In the genomic region with DNA sequence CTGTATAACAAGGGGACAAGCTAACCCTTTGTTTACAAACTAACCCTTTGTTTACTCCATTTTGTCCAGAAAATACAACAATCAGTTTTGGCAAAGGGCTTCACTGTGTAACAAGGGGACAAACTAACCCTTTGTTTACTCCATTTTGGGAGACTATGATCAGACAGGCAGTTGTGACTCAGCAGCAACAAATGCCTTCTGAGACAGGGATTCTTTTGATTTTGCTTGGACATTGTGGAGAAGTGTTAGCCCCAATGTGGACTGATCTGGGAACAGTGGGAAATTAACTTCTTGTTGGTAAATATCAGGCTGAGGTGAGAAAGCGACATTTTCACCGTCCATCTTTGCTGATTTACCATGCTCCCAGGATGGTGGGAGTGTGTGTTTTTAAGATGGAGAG, we compare ENCODE assay signal across 16 cellular contexts. TPM values are rescaled to one million over a fixed set of nuclear protein-coding genes. Genes with fewer than 3 reads are reported as not detected.
DNase-seq lines count a peak whose midpoint lies in the region; ATAC-seq and TF ChIP-seq lines count a peak whose summit lies in the region.
"Had no signal": no experiment of that assay in that cellular context is flagged by ENCODE, and none has a peak within 500 bp of the region (broad histone marks: within the 10 kb centered on the region; RNA-seq: fewer than 3 reads in every experiment).

No MANE protein-coding gene starts in this region.

- DNase-seq in PC-3 (peak; percentile 39), vagina (ENCODE audit: extremely low spot score in 2 of 2) (no peak), superior temporal gyrus (ENCODE audit: extremely low spot score) (no peak)
- DNase-seq: activated naive CD4-positive, alpha-beta T cell treated with anti-CD3 and anti-CD28 coated beads, Interleukin-2, amount 50 U/mL, for 16 hours; CD4-positive, alpha-beta memory T cell; erythroblast; GDM1; midbrain; MM.1S; stimulated activated naive CD8-positive, alpha-beta T cell treated with anti-CD3 and anti-CD28 coated beads, Interleukin-15, Interleukin-2, amounts not matched to agents 100 U/mL and 50 U/mL, for 24 hours had no signal

- H2AFZ ChIP-seq in PC-3 (ENCODE audit: low read length), result peak overlapping the region; percentile 48

- H3K79me2 ChIP-seq in PC-3 (ENCODE audit: low read length), result peaks cover 60% of the 10 kb centered on the region

- no peaks in the 10 kb centered on the region for H4K20me1 ChIP-seq in PC-3 (ENCODE audit: low read length)

- no peaks in the 10 kb centered on the region for H3K9me2 ChIP-seq in PC-3 (replicated peaks; ENCODE audit: low read length)

- intact Hi-C loops in PC-3 (cut with micrococcal nuclease) (no loop called here), vagina (cut with DNase I) (no loop called here)

- H3F3A ChIP-seq in PC-3 (ENCODE audit: low read length, unreplicated experiment), result no peaks in the 10 kb centered on the region

- peak; percentile 51; the same call in 1 of the 2 replicates for ATAC-seq in PC-3
- ATAC-seq in GM19395 (IDR thresholded peaks at IDR 0.05; ENCODE audit: unreplicated experiment), result no peak
- ATAC-seq in GM19455 (IDR thresholded peaks at IDR 0.05; ENCODE audit: unreplicated experiment), result no peak
- ATAC-seq: sciatic nerve; stimulated activated naive CD8-positive, alpha-beta T cell treated with anti-CD3 and anti-CD28 coated beads, Interleukin-15, Interleukin-2, amounts not matched to agents 100 U/mL and 50 U/mL, for 24 hours had no signal

- BruUV-seq in PC-3 (replicated peaks; lab: Mats Ljungman, UMichigan), result no TSS peak

- H3K27me3 ChIP-seq in PC-3 (ENCODE audit: low read length) (no peaks in the 10 kb centered on the region), esophagus (ENCODE audit: control insufficient read depth in 1 of 2, insufficient read depth in 2 of 2, low read length in 2 of 2) (no peaks in the 10 kb centered on the region), muscle layer of duodenum (ENCODE audit: low read depth, low read length) (no peaks in the 10 kb centered on the region), vagina (no peaks in the 10 kb centered on the region)

- H3K9me3 ChIP-seq in PC-3 (ENCODE audit: low read length) (no peaks in the 10 kb centered on the region), esophagus (ENCODE audit: control insufficient read depth in 2 of 2, insufficient read depth in 1 of 2, low read depth in 1 of 2, low read length in 1 of 2) (no peaks in the 10 kb centered on the region), muscle layer of duodenum (ENCODE audit: control insufficient read depth in 1 of 2, low read length in 2 of 2) (no peaks in the 10 kb centered on the region), vagina (no peaks in the 10 kb centered on the region)

- H3K36me3 ChIP-seq in PC-3 (ENCODE audit: low read depth, low read length) (no peaks in the 10 kb centered on the region), esophagus (ENCODE audit: control insufficient read depth in 2 of 2, insufficient read depth in 2 of 2, low read length in 1 of 2) (peaks cover 0 to 1% of the 10 kb centered on the region in 2 donors), muscle layer of duodenum (ENCODE audit: control insufficient read depth in 1 of 2, insufficient read depth in 2 of 2, low read length in 2 of 2) (no peaks in the 10 kb centered on the region), vagina (no peaks in the 10 kb centered on the region)

- peak overlapping the region; percentile 68 for H3K4me2 ChIP-seq in PC-3 (ENCODE audit: low read length)

- WGBS in esophagus, 2 donors, result 58 to 64% methylated on average over 2 of the region's 2 CpGs

- H3K27ac ChIP-seq in PC-3 (ENCODE audit: low read length), result peak overlapping the region; percentile 84
- H3K27ac ChIP-seq in esophagus (ENCODE audit: low read depth in 2 of 2, low read length in 1 of 2), result peak overlapping the region; percentile 84 to 92
- H3K27ac ChIP-seq in muscle layer of duodenum (ENCODE audit: low read length), result peak overlapping the region; percentile 87
- H3K27ac ChIP-seq in vagina, result peak overlapping the region; percentile 80

- TF ChIP-seq CTCF in PC-3 (conservative IDR thresholded peaks at IDR 0.05; ENCODE audit: low read depth, low read length) (no peak), vagina (IDR thresholded peaks at IDR 0.05) (no peak)

- CTCF ChIA-PET in PC-3 (lab: Charles Lee), result no interaction called here

- no peak for TF ChIP-seq POLR2A in vagina (IDR thresholded peaks at IDR 0.05)

- peak overlapping the region; percentile 66 for H3K4me3 ChIP-seq in PC-3 (ENCODE audit: low read length)
- peak overlapping the region; percentile 46 to 91 for H3K4me3 ChIP-seq in esophagus (ENCODE audit: low read depth in 1 of 2, low read length in 2 of 2)
- peak overlapping the region in 1 of 2 donors; percentile 47 for H3K4me3 ChIP-seq in muscle layer of duodenum (ENCODE audit: low read depth in 1 of 2, low read length in 2 of 2)
- H3K4me3 ChIP-seq in vagina, result peak overlapping the region in 1 of 2 donors; percentile 39

- H3K9ac ChIP-seq in PC-3 (ENCODE audit: low read length), result peak overlapping the region; percentile 66

- peaks cover 44% of the 10 kb centered on the region for H3K4me1 ChIP-seq in PC-3 (ENCODE audit: insufficient read depth, low read length)
- H3K4me1 ChIP-seq in esophagus (ENCODE audit: control insufficient read depth in 2 of 2, insufficient read depth in 2 of 2, low read length in 1 of 2), result peaks cover 0 to 6% of the 10 kb centered on the region in 2 donors
- H3K4me1 ChIP-seq in muscle layer of duodenum (ENCODE audit: control insufficient read depth in 1 of 2, insufficient read depth in 2 of 2, low read length in 2 of 2), result no peaks in the 10 kb centered on the region
- H3K4me1 ChIP-seq in vagina, result peaks cover 4% of the 10 kb centered on the region

- POLR2A ChIA-PET in PC-3 (lab: Charles Lee; ENCODE audit: unreplicated experiment), result no interaction called here

RNA-seq across cellular contexts. Expression of a gene that starts 1.0 kb away (rescaled TPM):
- total RNA-seq in PC-3 (2014; rRNA removed) (29.0 and 37.0 TPM in 2 replicates), vagina (121 TPM)
- polyA plus RNA-seq in esophagus, result 100 to 1,000 TPM; 115 to 121 TPM
- total RNA-seq: CD4-positive, alpha-beta memory T cell; H4 had no signal
- polyA plus RNA-seq: CD4-positive, alpha-beta memory T cell had no signal
